ENCODE assay signal across 1 cellular context in the genomic region with DNA sequence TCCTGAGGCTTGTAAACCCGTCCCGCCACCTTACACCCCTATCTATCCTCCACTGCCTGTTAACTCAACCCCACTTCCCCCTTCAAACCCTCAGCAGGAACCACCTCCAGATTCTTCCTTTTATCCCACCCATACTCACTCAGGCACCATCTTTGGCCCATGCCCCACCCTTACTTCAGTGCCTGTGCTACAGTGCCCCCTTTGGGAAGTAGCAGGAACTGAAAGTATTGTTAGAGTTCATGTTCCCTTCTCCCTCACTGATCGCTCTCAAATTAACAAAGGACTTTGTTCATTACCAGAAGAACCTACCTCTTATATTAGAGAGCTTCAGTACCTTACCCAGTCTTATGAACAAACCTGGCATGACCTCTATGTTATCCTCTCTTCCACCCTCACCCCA.
TF ChIP-seq lines count a peak whose summit lies in the region.

No MANE protein-coding gene starts in this region.

TF ChIP-seq in H1, 55 proteins besides CTCF, POLR2A, EP300 and RAD21:
- TF ChIP-seq YY1 (IDR thresholded peaks at IDR 0.05; ENCODE audit: low read depth, low read length) (0 out of 2 replicates have a peak, but pooled peaks have one; percentile 29), KDM1A (IDR thresholded peaks at IDR 0.05; ENCODE audit: borderline replicate concordance, low read length) (no peak)
